17 cellular contexts compared by ENCODE assay signal in the genomic region with DNA sequence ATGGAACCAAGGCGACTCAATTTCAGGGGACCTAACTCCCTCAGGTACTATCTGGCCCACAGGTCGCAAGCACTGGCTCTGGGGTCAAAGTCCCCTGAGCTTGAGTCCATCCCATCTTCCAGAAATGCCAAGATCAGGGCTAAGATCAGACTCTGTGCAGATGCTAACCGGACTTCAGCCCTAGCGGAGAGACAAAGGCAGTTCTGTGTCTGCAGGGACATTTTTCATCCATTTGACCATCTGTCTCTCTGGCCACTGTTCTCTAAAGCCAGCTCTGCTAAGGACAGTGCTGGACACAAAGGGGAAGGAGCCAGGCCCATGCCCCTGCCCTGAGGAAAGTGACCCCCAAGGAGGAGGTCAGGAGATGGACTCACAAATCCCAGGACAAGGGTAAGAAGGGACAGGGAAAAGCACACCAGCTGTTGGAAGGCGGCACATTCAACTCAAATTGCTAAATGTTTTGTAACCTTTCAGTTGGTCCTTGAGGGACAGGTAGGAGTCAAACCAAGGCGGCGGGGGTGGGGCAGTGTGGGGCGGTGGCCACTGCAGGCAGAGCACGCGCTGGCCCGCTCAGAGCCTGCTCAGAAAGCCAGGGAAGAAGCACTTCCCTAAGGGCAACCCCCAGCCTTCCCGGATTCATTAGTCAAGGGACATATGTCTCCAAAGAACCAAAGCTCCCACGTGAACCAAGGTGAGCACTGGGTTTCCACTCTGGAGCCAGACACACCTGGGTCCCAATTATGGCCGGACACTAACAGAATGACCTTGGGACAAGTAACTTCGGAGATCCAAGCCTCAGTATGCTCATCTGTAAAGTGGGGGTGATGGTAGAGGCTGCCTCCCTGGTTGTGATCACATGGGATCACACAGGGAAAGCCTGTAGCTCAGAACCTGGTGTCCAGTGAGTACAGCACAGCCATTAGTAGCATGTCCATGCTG. TPM values are rescaled to one million over a fixed set of nuclear protein-coding genes. Genes with fewer than 3 reads are reported as not detected.
DNase-seq lines count a peak whose midpoint lies in the region; ATAC-seq and TF ChIP-seq lines count a peak whose summit lies in the region.
"Had no signal": no experiment of that assay in that cellular context is flagged by ENCODE, and none has a peak within 500 bp of the region (broad histone marks: within the 10 kb centered on the region; RNA-seq: fewer than 3 reads in every experiment).

No MANE protein-coding gene starts in this region.

- H4K91ac ChIP-seq in neuronal stem cell (ENCODE audit: low read depth, low read length, poor library complexity), result no peak overlapping the region

- peak overlapping the region; percentile 42 for H3K27ac ChIP-seq in CD4-positive, CD25-positive, alpha-beta regulatory T cell (ENCODE audit: insufficient read depth, low read length, poor library complexity, severe bottlenecking)
- no peak overlapping the region for H3K27ac ChIP-seq in RWPE2 (ENCODE audit: poor library complexity, severe bottlenecking)
- H3K27ac ChIP-seq in neuronal stem cell (replicated peaks; ENCODE audit: low read length), result no peak overlapping the region

- H3K4me3 Mint-ChIP-seq in CD4-positive, CD25-positive, alpha-beta regulatory T cell, result peak overlapping the region in 1 of 4 donors; percentile 66
- H3K4me3 Mint-ChIP-seq in effector memory CD8-positive, alpha-beta T cell, result peak overlapping the region; percentile 35 to 53
- H3K4me3 Mint-ChIP-seq: activated naive CD4-positive, alpha-beta T cell treated with anti-CD3 and anti-CD28 coated beads, Interleukin-2, amount 10 ng/mL, durations not matched to agents 7 days and 5 days; T-helper 1 cell treated with Interleukin-12 subunit alpha and Interleukin-12 subunit beta and Interleukin-4 antibody, amounts not matched to agents 30 μg/mL and 1 μg/mL, for 36 hours had no signal

- peaks cover 73% of the 10 kb centered on the region for H3K4me1 ChIP-seq in CD4-positive, CD25-positive, alpha-beta regulatory T cell (ENCODE audit: control insufficient read depth, insufficient read depth, low read length, poor library complexity, severe bottlenecking)
- H3K4me1 ChIP-seq in RWPE2 (ENCODE audit: insufficient read depth, poor library complexity, severe bottlenecking), result no peaks in the 10 kb centered on the region
- peaks cover 4 to 7% of the 10 kb centered on the region in 2 donors for H3K4me1 ChIP-seq in neuronal stem cell (ENCODE audit: control insufficient read depth in 2 of 2, insufficient read depth in 1 of 2, low read depth in 1 of 2, low read length in 2 of 2)

- ATAC-seq in CD4-positive, CD25-positive, alpha-beta regulatory T cell (ENCODE audit: low read depth in 2 of 2), result no peak
- ATAC-seq in RWPE2 (ENCODE audit: low read depth), result no peak
- no peak for ATAC-seq in effector memory CD8-positive, alpha-beta T cell (replicated peaks)
- no peak for ATAC-seq in activated CD4-positive, CD25-positive, alpha-beta regulatory T cell treated with anti-CD3 and anti-CD28 coated beads, Interleukin-2, amount 50 U/mL, for 24 hours

- no peaks in the 10 kb centered on the region for H3K9me3 ChIP-seq in CD4-positive, CD25-positive, alpha-beta regulatory T cell (ENCODE audit: control insufficient read depth in 2 of 2, low read length in 2 of 2)
- H3K9me3 ChIP-seq in RWPE2 (ENCODE audit: severe bottlenecking), result no peaks in the 10 kb centered on the region
- no peaks in the 10 kb centered on the region for H3K9me3 ChIP-seq in neuronal stem cell (replicated peaks in 1 of 2; ENCODE audit: control insufficient read depth in 2 of 2, insufficient read depth in 1 of 2, low read depth in 1 of 2, low read length in 2 of 2)
- H3K9me3 ChIP-seq: esophagus muscularis mucosa had no signal

- H3K23ac ChIP-seq in neuronal stem cell (ENCODE audit: low read depth, low read length, poor library complexity), result no peak overlapping the region

- H3K36me3 ChIP-seq in CD4-positive, CD25-positive, alpha-beta regulatory T cell (ENCODE audit: control insufficient read depth, insufficient read depth, low read length), result peaks cover 69% of the 10 kb centered on the region
- H3K36me3 ChIP-seq in RWPE2 (ENCODE audit: low read depth) (peaks cover 4% of the 10 kb centered on the region; the same call in 1 of the 2 replicates), neuronal stem cell (replicated peaks in 1 of 2; ENCODE audit: control insufficient read depth in 2 of 2, insufficient read depth in 2 of 2, low read length in 2 of 2) (no peaks in the 10 kb centered on the region)

- WGBS in neuronal stem cell (ENCODE audit: extremely low coverage in 2 of 2, insufficient read length in 2 of 2, insufficient replicate concordance in 1 of 2), 2 donors, result no CpG with 5 or more reads among the region's 15 CpGs

- no peak overlapping the region for H3K4ac ChIP-seq in neuronal stem cell (ENCODE audit: low read length)

- no peak overlapping the region for H4K8ac ChIP-seq in neuronal stem cell (ENCODE audit: low read depth, low read length)

- DNase-seq in CD4-positive, CD25-positive, alpha-beta regulatory T cell, result no peak
- DNase-seq in RWPE2 (ENCODE audit: low spot score), result peak; percentile 44
- no peak for DNase-seq in effector memory CD8-positive, alpha-beta T cell
- no peak for DNase-seq in neuronal stem cell (ENCODE audit: low spot score)
- no peak for DNase-seq in iPS-NIHi11 (ENCODE audit: low spot score)
- DNase-seq in DMS79 treated with DMSO at 0.1 percent for 48 hours (lab: John Stamatoyannopoulos, UW), result no peak
- no peak for DNase-seq in SHP77 treated with DMSO at 0.1 percent for 48 hours (lab: John Stamatoyannopoulos, UW)
- DNase-seq: activated naive CD4-positive, alpha-beta T cell treated with anti-CD3 and anti-CD28 coated beads, Interleukin-2, amount 10 ng/mL, durations not matched to agents 7 days and 5 days; GDM1; MV-4-11; NCI-H226; stimulated activated CD4-positive, alpha-beta T cell treated with anti-CD3 and anti-CD28 coated beads, Interleukin-2, amount 100 ng/mL, for 24 hours had no signal

- no peak overlapping the region for H3K14ac ChIP-seq in neuronal stem cell (ENCODE audit: low read length)

- H3K9ac ChIP-seq in neuronal stem cell (ENCODE audit: low read depth, low read length, poor library complexity), result no peak overlapping the region

- H3K4me2 ChIP-seq in neuronal stem cell (ENCODE audit: insufficient read depth, low read length, poor library complexity, severe bottlenecking), result no peak overlapping the region

- peak overlapping the region; percentile 31 to 86 (median 79) for H3K27ac Mint-ChIP-seq in CD4-positive, CD25-positive, alpha-beta regulatory T cell
- H3K27ac Mint-ChIP-seq in effector memory CD8-positive, alpha-beta T cell, result peak overlapping the region; percentile 90 to 92
- H3K27ac Mint-ChIP-seq: T-helper 1 cell treated with Interleukin-12 subunit alpha and Interleukin-12 subunit beta and Interleukin-4 antibody, amounts not matched to agents 30 μg/mL and 1 μg/mL, for 36 hours had no signal

- H3K27me3 Mint-ChIP-seq in CD4-positive, CD25-positive, alpha-beta regulatory T cell, result no peaks in the 10 kb centered on the region
- H3K27me3 Mint-ChIP-seq in effector memory CD8-positive, alpha-beta T cell, result no peaks in the 10 kb centered on the region
- H3K27me3 Mint-ChIP-seq: activated naive CD4-positive, alpha-beta T cell treated with anti-CD3 and anti-CD28 coated beads, Interleukin-2, amount 10 ng/mL, durations not matched to agents 7 days and 5 days had no signal

- H2AK5ac ChIP-seq in neuronal stem cell (ENCODE audit: low read depth, low read length), result peak overlapping the region; percentile 34

- no peak overlapping the region for H3K4me3 ChIP-seq in CD4-positive, CD25-positive, alpha-beta regulatory T cell (ENCODE audit: low read depth, low read length)
- H3K4me3 ChIP-seq in RWPE2 (ENCODE audit: severe bottlenecking) (no peak overlapping the region), neuronal stem cell (ENCODE audit: low read length in 2 of 2) (peak overlapping the region in 1 of 2 donors; percentile 69)
- H3K4me3 ChIP-seq: esophagus muscularis mucosa had no signal

- no peak for TF ChIP-seq CTCF in RWPE2 (IDR thresholded peaks at IDR 0.05; ENCODE audit: poor library complexity, severe bottlenecking)

- H2BK120ac ChIP-seq in neuronal stem cell (ENCODE audit: low read depth, low read length), result no peak overlapping the region

- no peak overlapping the region for H2AFZ ChIP-seq in neuronal stem cell (ENCODE audit: low read length)

- H3K9me3 Mint-ChIP-seq in CD4-positive, CD25-positive, alpha-beta regulatory T cell, result no peaks in the 10 kb centered on the region
- H3K9me3 Mint-ChIP-seq in effector memory CD8-positive, alpha-beta T cell, result no peaks in the 10 kb centered on the region
- H3K9me3 Mint-ChIP-seq: activated naive CD4-positive, alpha-beta T cell treated with anti-CD3 and anti-CD28 coated beads, Interleukin-2, amount 10 ng/mL, durations not matched to agents 7 days and 5 days; T-helper 1 cell treated with Interleukin-12 subunit alpha and Interleukin-12 subunit beta and Interleukin-4 antibody, amounts not matched to agents 30 μg/mL and 1 μg/mL, for 36 hours had no signal

- H3K4me1 Mint-ChIP-seq in CD4-positive, CD25-positive, alpha-beta regulatory T cell, result peaks cover 27 to 93% (median 50%) of the 10 kb centered on the region in 4 donors
- peaks cover 68 to 72% of the 10 kb centered on the region in 2 donors for H3K4me1 Mint-ChIP-seq in effector memory CD8-positive, alpha-beta T cell (ENCODE audit: low read depth in 2 of 2)

- H2BK12ac ChIP-seq in neuronal stem cell (ENCODE audit: low read length), result no peak overlapping the region

- H2BK5ac ChIP-seq in neuronal stem cell (ENCODE audit: low read length), result no peak overlapping the region

- H3K18ac ChIP-seq in neuronal stem cell (ENCODE audit: low read length), result no peak overlapping the region

- no peaks in the 10 kb centered on the region for H3K79me1 ChIP-seq in neuronal stem cell (ENCODE audit: low read depth, low read length)

- H3K36me3 Mint-ChIP-seq in CD4-positive, CD25-positive, alpha-beta regulatory T cell, result peaks cover 18% of the 10 kb centered on the region
- H3K36me3 Mint-ChIP-seq in effector memory CD8-positive, alpha-beta T cell (ENCODE audit: insufficient read depth), result peaks cover 57% of the 10 kb centered on the region

- peak overlapping the region; percentile 14 for H2BK15ac ChIP-seq in neuronal stem cell (ENCODE audit: low read length)

- H3K27me3 ChIP-seq in CD4-positive, CD25-positive, alpha-beta regulatory T cell (ENCODE audit: control insufficient read depth, insufficient read depth, low read length), result no peaks in the 10 kb centered on the region
- no peaks in the 10 kb centered on the region for H3K27me3 ChIP-seq in RWPE2 (ENCODE audit: insufficient read depth, poor library complexity, severe bottlenecking)
- no peaks in the 10 kb centered on the region for H3K27me3 ChIP-seq in neuronal stem cell (ENCODE audit: control insufficient read depth in 3 of 3, insufficient read depth in 3 of 3, low read depth in 1 of 3, low read length in 3 of 3)
- H3K27me3 ChIP-seq: esophagus muscularis mucosa had no signal

RNA-seq across cellular contexts. Expression of a gene that starts 42.8 kb away (rescaled TPM):
- 533 TPM for total RNA-seq in CD4-positive, CD25-positive, alpha-beta regulatory T cell
- polyA plus RNA-seq in CD4-positive, CD25-positive, alpha-beta regulatory T cell, result 10 to 100 TPM; 71.2 to 77.2 (median 74.1) TPM
- polyA plus RNA-seq in neuronal stem cell (2013, experiment 1 of 2), result 4.8 TPM
- 4.6 TPM for polyA plus RNA-seq in neuronal stem cell (2013, experiment 2 of 2)

RNA-seq across cellular contexts. Expression of a gene that starts 48.8 kb away (rescaled TPM):
- total RNA-seq in CD4-positive, CD25-positive, alpha-beta regulatory T cell, result not detected
- not detected for polyA plus RNA-seq in CD4-positive, CD25-positive, alpha-beta regulatory T cell
- 0.15 TPM for polyA plus RNA-seq in neuronal stem cell (2013, experiment 1 of 2)
- polyA plus RNA-seq in neuronal stem cell (2013, experiment 2 of 2), result 0.47 TPM
- total RNA-seq: esophagus muscularis mucosa, HT1080, pulmonary artery endothelial cell had no signal
